In genomic region chr7:149866139-149866785, GRCh38 we compare ENCODE assay signal across 1 cellular context.
TF ChIP-seq lines count a peak whose summit lies in the region.

No MANE protein-coding gene starts in this region.

TF ChIP-seq in K562, 482 proteins besides CTCF, POLR2A, EP300 and RAD21 (continued from another document):
- TF ChIP-seq TAF1 (IDR thresholded peaks at IDR 0.05; ENCODE audit: control insufficient read depth, extremely low read depth, insufficient read depth, low read length, severe bottlenecking): no peak
- 0 out of 2 replicates have a peak, but pooled peaks have one; percentile 23 for TF ChIP-seq ZNF609 (CRISPR knock-in tag; IDR thresholded peaks at IDR 0.05; ENCODE audit: borderline replicate concordance)
- TF ChIP-seq, protein P1, sequence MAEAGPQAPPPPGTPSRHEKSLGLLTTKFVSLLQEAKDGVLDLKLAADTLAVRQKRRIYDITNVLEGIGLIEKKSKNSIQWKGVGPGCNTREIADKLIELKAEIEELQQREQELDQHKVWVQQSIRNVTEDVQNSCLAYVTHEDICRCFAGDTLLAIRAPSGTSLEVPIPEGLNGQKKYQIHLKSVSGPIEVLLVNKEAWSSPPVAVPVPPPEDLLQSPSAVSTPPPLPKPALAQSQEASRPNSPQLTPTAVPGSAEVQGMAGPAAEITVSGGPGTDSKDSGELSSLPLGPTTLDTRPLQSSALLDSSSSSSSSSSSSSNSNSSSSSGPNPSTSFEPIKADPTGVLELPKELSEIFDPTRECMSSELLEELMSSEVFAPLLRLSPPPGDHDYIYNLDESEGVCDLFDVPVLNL (CRISPR knock-in tag; IDR thresholded peaks at IDR 0.05; ENCODE audit: low read depth): 0 out of 2 replicates have a peak, but pooled peaks have one; percentile 31
- TF ChIP-seq, protein P2, sequence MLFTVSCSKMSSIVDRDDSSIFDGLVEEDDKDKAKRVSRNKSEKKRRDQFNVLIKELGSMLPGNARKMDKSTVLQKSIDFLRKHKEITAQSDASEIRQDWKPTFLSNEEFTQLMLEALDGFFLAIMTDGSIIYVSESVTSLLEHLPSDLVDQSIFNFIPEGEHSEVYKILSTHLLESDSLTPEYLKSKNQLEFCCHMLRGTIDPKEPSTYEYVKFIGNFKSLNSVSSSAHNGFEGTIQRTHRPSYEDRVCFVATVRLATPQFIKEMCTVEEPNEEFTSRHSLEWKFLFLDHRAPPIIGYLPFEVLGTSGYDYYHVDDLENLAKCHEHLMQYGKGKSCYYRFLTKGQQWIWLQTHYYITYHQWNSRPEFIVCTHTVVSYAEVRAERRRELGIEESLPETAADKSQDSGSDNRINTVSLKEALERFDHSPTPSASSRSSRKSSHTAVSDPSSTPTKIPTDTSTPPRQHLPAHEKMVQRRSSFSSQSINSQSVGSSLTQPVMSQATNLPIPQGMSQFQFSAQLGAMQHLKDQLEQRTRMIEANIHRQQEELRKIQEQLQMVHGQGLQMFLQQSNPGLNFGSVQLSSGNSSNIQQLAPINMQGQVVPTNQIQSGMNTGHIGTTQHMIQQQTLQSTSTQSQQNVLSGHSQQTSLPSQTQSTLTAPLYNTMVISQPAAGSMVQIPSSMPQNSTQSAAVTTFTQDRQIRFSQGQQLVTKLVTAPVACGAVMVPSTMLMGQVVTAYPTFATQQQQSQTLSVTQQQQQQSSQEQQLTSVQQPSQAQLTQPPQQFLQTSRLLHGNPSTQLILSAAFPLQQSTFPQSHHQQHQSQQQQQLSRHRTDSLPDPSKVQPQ (CRISPR knock-in tag; IDR thresholded peaks at IDR 0.05; ENCODE audit: borderline replicate concordance): no peak
- no peak for TF ChIP-seq RNF2 (IDR thresholded peaks at IDR 0.05)
- TF ChIP-seq PCBP1 (IDR thresholded peaks at IDR 0.05; ENCODE audit: low read depth, low read length, poor library complexity, severe bottlenecking): no peak
- TF ChIP-seq ZNF23 (CRISPR knock-in tag; IDR thresholded peaks at IDR 0.05): no peak
- TF ChIP-seq HMG20A (CRISPR knock-in tag; conservative IDR thresholded peaks at IDR 0.05): no peak
- TF ChIP-seq RBM17 (IDR thresholded peaks at IDR 0.05; ENCODE audit: borderline replicate concordance, low read depth, low read length): no peak
- TF ChIP-seq SREBF2 (CRISPR knock-in tag; IDR thresholded peaks at IDR 0.05): no peak
- TF ChIP-seq SPI1 (IDR thresholded peaks at IDR 0.05; ENCODE audit: borderline replicate concordance, low read depth, low read length): no peak
- TF ChIP-seq HMG20B (CRISPR knock-in tag; IDR thresholded peaks at IDR 0.05): no peak
- TF ChIP-seq YBX1 (IDR thresholded peaks at IDR 0.05): no peak
- TF ChIP-seq, protein P3, sequence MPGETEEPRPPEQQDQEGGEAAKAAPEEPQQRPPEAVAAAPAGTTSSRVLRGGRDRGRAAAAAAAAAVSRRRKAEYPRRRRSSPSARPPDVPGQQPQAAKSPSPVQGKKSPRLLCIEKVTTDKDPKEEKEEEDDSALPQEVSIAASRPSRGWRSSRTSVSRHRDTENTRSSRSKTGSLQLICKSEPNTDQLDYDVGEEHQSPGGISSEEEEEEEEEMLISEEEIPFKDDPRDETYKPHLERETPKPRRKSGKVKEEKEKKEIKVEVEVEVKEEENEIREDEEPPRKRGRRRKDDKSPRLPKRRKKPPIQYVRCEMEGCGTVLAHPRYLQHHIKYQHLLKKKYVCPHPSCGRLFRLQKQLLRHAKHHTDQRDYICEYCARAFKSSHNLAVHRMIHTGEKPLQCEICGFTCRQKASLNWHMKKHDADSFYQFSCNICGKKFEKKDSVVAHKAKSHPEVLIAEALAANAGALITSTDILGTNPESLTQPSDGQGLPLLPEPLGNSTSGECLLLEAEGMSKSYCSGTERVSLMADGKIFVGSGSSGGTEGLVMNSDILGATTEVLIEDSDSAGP (CRISPR knock-in tag; IDR thresholded peaks at IDR 0.05): 0 out of 2 replicates have a peak, but pooled peaks have one; percentile 20
- no peak for TF ChIP-seq ZNF740 (CRISPR knock-in tag; IDR thresholded peaks at IDR 0.05)
- TF ChIP-seq ZNF740 (tag; IDR thresholded peaks at IDR 0.05): no peak
TF ChIP-seq in K562: peak in this region for 4.
